In the genomic region with DNA sequence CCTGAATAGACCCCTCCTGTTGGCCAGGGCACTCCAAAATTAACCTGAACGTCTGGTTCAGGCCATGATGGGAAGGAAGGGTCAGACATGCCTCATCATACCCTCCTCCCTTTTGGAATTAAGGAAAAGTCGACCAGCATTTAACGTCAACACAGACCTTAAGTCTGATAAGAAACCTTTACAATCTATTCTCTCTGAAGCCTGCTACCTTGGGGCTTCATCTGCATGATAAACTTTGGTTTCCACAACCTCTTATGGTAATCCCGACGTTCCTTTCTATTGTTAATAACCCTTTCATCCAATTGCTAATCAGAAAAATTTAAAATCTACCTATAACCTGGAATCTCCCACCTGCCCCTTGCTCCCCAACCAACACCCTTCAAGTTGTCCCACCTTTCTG, we compare ENCODE assay signal across 24 cellular contexts.
"Had no signal": no experiment of that assay in that cellular context is flagged by ENCODE, and none has a peak within 500 bp of the region (broad histone marks: within the 10 kb centered on the region; RNA-seq: fewer than 3 reads in every experiment).

No MANE protein-coding gene starts in this region.

- FAIRE-seq: HTR-8/SVneo had no signal

- H3K27ac ChIP-seq: HL-60, RWPE1 had no signal

- H3K9ac ChIP-seq: SK-N-SH had no signal

- DNase-seq: KBM-7; MV-4-11; NCI-H1048; NCI-H1105; NCI-H1417; NCI-H1436 treated with DMSO at 0.1 percent for 48 hours; NCI-H1694; NCI-H187 treated with DMSO at 0.1 percent for 48 hours; NCI-H2029 treated with DMSO at 0.1 percent for 48 hours; NCI-H2171 treated with DMSO at 0.1 percent for 48 hours; NCI-H345; NCI-H446 treated with DMSO at 0.1 percent for 48 hours; NCI-H524; NCI-H526 treated with DMSO at 0.1 percent for 48 hours; NCI-H774; NK-92 treated with Interleukin-12 subunit alpha and Interleukin-12 subunit beta, amount 100 ng/mL, for 24 hours; PC-3; SHP77; SK-N-SH; SW 1271; T-cell had no signal

- H3K4me2 ChIP-seq: SK-N-SH had no signal

- H3K9me3 ChIP-seq: SK-N-SH had no signal
